27 cellular contexts compared by ENCODE assay signal in the genomic region with DNA sequence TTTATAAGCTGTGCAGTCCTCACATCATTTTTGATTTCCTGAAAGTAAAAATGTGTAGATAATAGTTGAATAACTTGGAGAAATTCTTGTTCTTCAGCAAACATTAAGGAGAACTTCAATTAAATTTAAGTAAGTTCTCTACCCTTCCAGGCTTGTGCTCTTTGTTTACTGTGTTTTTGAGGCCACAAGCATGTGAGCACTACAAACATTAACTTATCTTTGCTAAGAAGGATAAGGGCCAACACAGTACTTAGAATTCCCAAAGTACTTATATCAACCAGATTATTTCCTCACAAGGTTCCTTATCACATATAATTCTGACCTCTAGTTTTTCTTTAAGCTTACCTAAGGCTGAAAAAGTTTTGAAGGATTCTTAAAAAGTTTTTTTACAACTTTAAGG.
"Had no signal": no experiment of that assay in that cellular context is flagged by ENCODE, and none has a peak within 500 bp of the region (broad histone marks: within the 10 kb centered on the region; RNA-seq: fewer than 3 reads in every experiment).

No MANE protein-coding gene starts in this region.

- H3K36me3 ChIP-seq: gastrocnemius medialis, ovary, thyroid gland had no signal

- DNase-seq: central memory CD4-positive, alpha-beta T cell; dorsolateral prefrontal cortex; effector CD4-positive, alpha-beta T cell; foreskin fibroblast; gastrocnemius medialis; head of caudate nucleus; hippocampal formation; kidney glomerular epithelial cell; left colon; mammary epithelial cell; natural killer cell; occipital lobe; ovary; retina; stimulated activated CD4-positive, alpha-beta T cell treated with anti-CD3 and anti-CD28 coated beads, Interleukin-12 subunit alpha, Interleukin-12 subunit beta, amount 100 ng/mL, for 4 hours; stimulated activated CD4-positive, alpha-beta T cell treated with anti-CD3 and anti-CD28 coated beads, Interleukin-1b, Interleukin-23, amount 100 ng/mL, for 48 hours; stimulated activated CD4-positive, alpha-beta T cell treated with anti-CD3 and anti-CD28 coated beads, Interleukin-4, amount 100 ng/mL, for 1 hour; stimulated activated CD8-positive, alpha-beta memory T cell treated with anti-CD3 and anti-CD28 coated beads, Interleukin-4, amount 100 ng/mL, for 48 hours; stimulated activated naive CD4-positive, alpha-beta T cell; stimulated activated naive CD8-positive, alpha-beta T cell treated with anti-CD3 and anti-CD28 coated beads, Interleukin-15, amount 100 ng/mL, for 72 hours; thyroid gland; trophoblast cell had no signal

- H3K9me3 ChIP-seq: gastrocnemius medialis, ovary, thyroid gland had no signal

- ATAC-seq: esophagus mucosa; gastrocnemius medialis; left colon; natural killer cell; sciatic nerve; stimulated activated naive CD8-positive, alpha-beta T cell treated with anti-CD3 and anti-CD28 coated beads, Interleukin-15, amount 100 ng/mL, for 72 hours had no signal

- H3K4me2 ChIP-seq: smooth muscle cell had no signal

- FAIRE-seq: islet of Langerhans had no signal

- H3K27me3 ChIP-seq: dorsolateral prefrontal cortex, gastrocnemius medialis, ovary, thyroid gland had no signal

- H3K27ac ChIP-seq: dorsolateral prefrontal cortex, epithelial cell of prostate, gastrocnemius medialis, ovary, thyroid gland had no signal

- H3K4me1 ChIP-seq: gastrocnemius medialis, thyroid gland had no signal

- H3K4me3 ChIP-seq: dorsolateral prefrontal cortex, gastrocnemius medialis, ovary, smooth muscle cell, thyroid gland had no signal
